ENCODE assay signal across 1 cellular context in genomic region chr13:50161052-50161451, GRCh38.
A peak's percentile ranks its signal among the peaks of the same experiment; 100 is the strongest.
TF ChIP-seq lines count a peak whose summit lies in the region.

No MANE protein-coding gene starts in this region.

TF ChIP-seq in liver, 16 proteins besides CTCF, POLR2A, EP300 and RAD21 (continued from another document):
- peak in 1 of 2 donors; percentile 52 for TF ChIP-seq RXRA (IDR thresholded peaks at IDR 0.05)
